ENCODE assay signal across 1 cellular context in the genomic region with DNA sequence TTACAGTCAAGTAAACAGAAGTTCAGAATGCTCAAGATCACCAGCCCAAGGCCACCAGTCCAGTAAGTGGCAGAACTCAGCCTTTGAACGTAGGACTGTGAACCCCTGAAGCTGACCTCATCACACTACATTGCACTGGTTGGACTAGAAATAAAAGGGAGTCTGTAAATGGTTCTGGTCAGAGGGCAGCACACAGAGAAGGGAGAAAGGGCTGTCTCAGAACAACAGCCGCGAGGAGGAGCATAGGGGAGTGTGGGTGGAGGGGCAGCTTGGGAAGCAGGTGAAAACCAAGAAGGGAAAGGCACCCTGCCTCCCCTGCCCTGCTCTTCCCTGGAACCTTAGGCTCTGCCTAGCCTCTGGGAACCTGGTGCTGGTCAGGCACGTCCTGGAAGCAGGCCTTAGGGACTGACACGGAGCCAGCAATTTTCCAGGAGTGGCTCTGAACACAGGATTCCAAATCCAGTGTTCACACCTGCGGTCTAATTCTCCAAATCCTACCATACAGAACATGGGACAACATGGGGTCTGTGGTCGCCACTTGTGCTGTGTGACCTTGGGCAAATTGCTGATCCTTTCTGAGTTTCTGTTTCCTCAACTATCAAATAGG.
TF ChIP-seq lines count a peak whose summit lies in the region.

No MANE protein-coding gene starts in this region.

TF ChIP-seq in HepG2, 621 proteins besides CTCF, POLR2A, EP300 and RAD21 (continued from another document and continues in another):
- TF ChIP-seq KIAA2018 (CRISPR knock-in tag; IDR thresholded peaks at IDR 0.05; ENCODE audit: borderline replicate concordance) (0 out of 2 replicates have a peak, but pooled peaks have one; percentile 51), FOXA3 (CRISPR knock-in tag; IDR thresholded peaks at IDR 0.05) (peak; percentile 38; the same call in 1 of the 2 replicates), HNRNPUL1 (IDR thresholded peaks at IDR 0.05; ENCODE audit: low read depth, low read length) (no peak), PHF5A (CRISPR knock-in tag; IDR thresholded peaks at IDR 0.05; ENCODE audit: low read depth, unreplicated experiment) (peak; percentile 39), RXRA (CRISPR knock-in tag; IDR thresholded peaks at IDR 0.05) (peak; percentile 53), HMG20B (CRISPR knock-in tag; conservative IDR thresholded peaks at IDR 0.05) (no peak), ZEB1 (IDR thresholded peaks at IDR 0.05; ENCODE audit: insufficient replicate concordance, low read depth) (no peak), STAG1 (CRISPR knock-in tag; IDR thresholded peaks at IDR 0.05) (peak; percentile 13; the same call in 1 of the 2 replicates), ZBTB39 (CRISPR knock-in tag; IDR thresholded peaks at IDR 0.05) (no peak), ZNF703 (CRISPR knock-in tag; IDR thresholded peaks at IDR 0.05; ENCODE audit: borderline replicate concordance) (no peak), GRHL1 (CRISPR knock-in tag; conservative IDR thresholded peaks at IDR 0.05) (no peak), JUND (CRISPR knock-in tag; IDR thresholded peaks at IDR 0.05) (no peak), MYC (CRISPR knock-in tag; IDR thresholded peaks at IDR 0.05; ENCODE audit: borderline replicate concordance) (peak; percentile 15; the same call in 1 of the 2 replicates), ZHX2 (IDR thresholded peaks at IDR 0.05; ENCODE audit: low read depth) (no peak), ZHX2 (CRISPR knock-in tag; IDR thresholded peaks at IDR 0.05; ENCODE audit: borderline replicate concordance) (no peak), SATB2 (CRISPR knock-in tag; IDR thresholded peaks at IDR 0.05) (no peak), ZNF672 (CRISPR knock-in tag; IDR thresholded peaks at IDR 0.05) (peak; percentile 60; the same call in 1 of the 2 replicates), BCL6 (CRISPR knock-in tag; IDR thresholded peaks at IDR 0.05) (peak; percentile 57; the same call in 1 of the 2 replicates), HOXA7 (CRISPR knock-in tag; IDR thresholded peaks at IDR 0.05) (0 out of 2 replicates have a peak, but pooled peaks have one; percentile 82), ZNF101 (CRISPR knock-in tag; IDR thresholded peaks at IDR 0.05; ENCODE audit: borderline replicate concordance, low read depth) (no peak), MEIS1 (CRISPR knock-in tag; IDR thresholded peaks at IDR 0.05; ENCODE audit: borderline replicate concordance) (no peak), ATF7 (IDR thresholded peaks at IDR 0.05) (no peak), ATF7 (CRISPR knock-in tag; IDR thresholded peaks at IDR 0.05) (peak; percentile 87), TFAP4 (IDR thresholded peaks at IDR 0.05; ENCODE audit: borderline replicate concordance, low read depth) (no peak), CCAR2 (optimal IDR thresholded peaks at IDR 0.05; ENCODE audit: low read depth, low read length) (no peak)
- TF ChIP-seq, protein P1, sequence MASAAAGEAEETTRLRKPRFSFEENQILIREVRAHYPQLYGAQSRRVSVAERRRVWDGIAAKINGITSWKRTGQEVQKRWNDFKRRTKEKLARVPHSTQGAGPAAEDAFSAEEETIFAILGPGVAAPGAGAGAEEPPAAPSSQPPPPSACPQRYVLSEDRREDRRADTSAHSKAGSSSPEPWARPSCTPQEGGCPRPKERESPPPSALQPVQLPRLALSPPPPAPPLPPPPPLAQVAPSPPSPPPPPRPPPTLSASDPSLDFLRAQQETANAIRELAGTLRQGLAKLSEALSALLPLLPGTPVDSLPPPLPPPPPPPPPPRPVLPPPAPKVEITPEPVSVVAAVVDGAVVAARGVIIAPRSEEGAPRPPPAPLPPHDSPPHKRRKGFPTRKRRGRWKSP (CRISPR knock-in tag; IDR thresholded peaks at IDR 0.05): no peak
- TF ChIP-seq, protein P2, sequence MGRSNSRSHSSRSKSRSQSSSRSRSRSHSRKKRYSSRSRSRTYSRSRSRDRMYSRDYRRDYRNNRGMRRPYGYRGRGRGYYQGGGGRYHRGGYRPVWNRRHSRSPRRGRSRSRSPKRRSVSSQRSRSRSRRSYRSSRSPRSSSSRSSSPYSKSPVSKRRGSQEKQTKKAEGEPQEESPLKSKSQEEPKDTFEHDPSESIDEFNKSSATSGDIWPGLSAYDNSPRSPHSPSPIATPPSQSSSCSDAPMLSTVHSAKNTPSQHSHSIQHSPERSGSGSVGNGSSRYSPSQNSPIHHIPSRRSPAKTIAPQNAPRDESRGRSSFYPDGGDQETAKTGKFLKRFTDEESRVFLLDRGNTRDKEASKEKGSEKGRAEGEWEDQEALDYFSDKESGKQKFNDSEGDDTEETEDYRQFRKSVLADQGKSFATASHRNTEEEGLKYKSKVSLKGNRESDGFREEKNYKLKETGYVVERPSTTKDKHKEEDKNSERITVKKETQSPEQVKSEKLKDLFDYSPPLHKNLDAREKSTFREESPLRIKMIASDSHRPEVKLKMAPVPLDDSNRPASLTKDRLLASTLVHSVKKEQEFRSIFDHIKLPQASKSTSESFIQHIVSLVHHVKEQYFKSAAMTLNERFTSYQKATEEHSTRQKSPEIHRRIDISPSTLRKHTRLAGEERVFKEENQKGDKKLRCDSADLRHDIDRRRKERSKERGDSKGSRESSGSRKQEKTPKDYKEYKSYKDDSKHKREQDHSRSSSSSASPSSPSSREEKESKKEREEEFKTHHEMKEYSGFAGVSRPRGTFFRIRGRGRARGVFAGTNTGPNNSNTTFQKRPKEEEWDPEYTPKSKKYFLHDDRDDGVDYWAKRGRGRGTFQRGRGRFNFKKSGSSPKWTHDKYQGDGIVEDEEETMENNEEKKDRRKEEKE (IDR thresholded peaks at IDR 0.05): no peak
